30 cellular contexts compared by ENCODE assay signal in genomic region chr19:43544077-43544476, GRCh38. TPM values are rescaled to one million over a fixed set of nuclear protein-coding genes. Genes with fewer than 3 reads are reported as not detected.
"Had no signal": no experiment of that assay in that cellular context is flagged by ENCODE, and none has a peak within 500 bp of the region (broad histone marks: within the 10 kb centered on the region; RNA-seq: fewer than 3 reads in every experiment).

No MANE protein-coding gene starts in this region.

- H3K27ac Mint-ChIP-seq: activated CD4-positive, alpha-beta memory T cell treated with anti-CD3 and anti-CD28 coated beads for 36 hours; activated CD4-positive, alpha-beta T cell treated with anti-CD3 and anti-CD28 coated beads for 36 hours; activated CD4-positive, alpha-beta T cell treated with anti-CD3 and anti-CD28 coated beads, Interleukin-2, amount 10 ng/mL, durations not matched to agents 24 days and 14 days; activated CD8-positive, alpha-beta memory T cell treated with anti-CD3 and anti-CD28 coated beads, Interleukin-2, amount 10 ng/mL, durations not matched to agents 7 days and 5 days; activated CD8-positive, alpha-beta T cell treated with anti-CD3 and anti-CD28 coated beads, Interleukin-2, amount 10 ng/mL, durations not matched to agents 7 days and 5 days; activated naive CD4-positive, alpha-beta T cell treated with anti-CD3 and anti-CD28 coated beads for 36 hours; activated naive CD4-positive, alpha-beta T cell treated with anti-CD3 and anti-CD28 coated beads, Interleukin-2, amount 50 U/mL, for 24 hours; activated naive CD8-positive, alpha-beta T cell treated with anti-CD3 and anti-CD28 coated beads for 36 hours; activated naive CD8-positive, alpha-beta T cell treated with anti-CD3 and anti-CD28 coated beads, Interleukin-2, amount 50 U/mL, for 24 hours; activated T-helper 17 cell treated with anti-CD3 and anti-CD28 coated beads, Interleukin-2, amount 50 U/mL, for 72 hours; dendritic cell treated with granulocyte-macrophage colony-stimulating factor and Interleukin-4, amounts not matched to agents 40 ng/mL and 50 ng/mL, for 4 days had no signal

- H3K4me1 Mint-ChIP-seq: activated CD4-positive, alpha-beta T cell treated with anti-CD3 and anti-CD28 coated beads for 36 hours; activated CD4-positive, alpha-beta T cell treated with anti-CD3 and anti-CD28 coated beads, Interleukin-2, amount 10 ng/mL, durations not matched to agents 24 days and 14 days; activated CD8-positive, alpha-beta memory T cell treated with anti-CD3 and anti-CD28 coated beads, Interleukin-2, amount 10 ng/mL, durations not matched to agents 7 days and 5 days; activated naive CD4-positive, alpha-beta T cell treated with anti-CD3 and anti-CD28 coated beads, Interleukin-2, amount 50 U/mL, for 24 hours; activated naive CD8-positive, alpha-beta T cell treated with anti-CD3 and anti-CD28 coated beads for 36 hours; activated naive CD8-positive, alpha-beta T cell treated with anti-CD3 and anti-CD28 coated beads, Interleukin-2, amount 50 U/mL, for 24 hours; activated T-helper 17 cell treated with anti-CD3 and anti-CD28 coated beads, Interleukin-2, amount 50 U/mL, for 72 hours had no signal

- ATAC-seq: activated CD4-positive, alpha-beta T cell treated with anti-CD3 and anti-CD28 coated beads for 36 hours; activated CD8-positive, alpha-beta memory T cell treated with anti-CD3 and anti-CD28 coated beads, Interleukin-2, amount 10 ng/mL, durations not matched to agents 7 days and 5 days; activated CD8-positive, alpha-beta T cell treated with anti-CD3 and anti-CD28 coated beads, Interleukin-2, amount 10 ng/mL, durations not matched to agents 7 days and 5 days; activated naive CD8-positive, alpha-beta T cell treated with anti-CD3 and anti-CD28 coated beads, Interleukin-2, amount 50 U/mL, for 24 hours; activated T-helper 17 cell treated with anti-CD3 and anti-CD28 coated beads, Interleukin-2, amount 50 U/mL, for 72 hours; body of pancreas; effector memory CD8-positive, alpha-beta T cell; gastroesophageal sphincter; heart right ventricle had no signal

- H3K4me3 Mint-ChIP-seq: activated CD4-positive, alpha-beta memory T cell treated with anti-CD3 and anti-CD28 coated beads for 36 hours; activated CD4-positive, alpha-beta T cell treated with anti-CD3 and anti-CD28 coated beads for 36 hours; activated CD4-positive, alpha-beta T cell treated with anti-CD3 and anti-CD28 coated beads, Interleukin-2, amount 10 ng/mL, durations not matched to agents 24 days and 14 days; activated CD8-positive, alpha-beta memory T cell treated with anti-CD3 and anti-CD28 coated beads, Interleukin-2, amount 10 ng/mL, durations not matched to agents 7 days and 5 days; activated CD8-positive, alpha-beta T cell treated with anti-CD3 and anti-CD28 coated beads, Interleukin-2, amount 10 ng/mL, durations not matched to agents 7 days and 5 days; activated naive CD4-positive, alpha-beta T cell treated with anti-CD3 and anti-CD28 coated beads for 36 hours; activated naive CD4-positive, alpha-beta T cell treated with anti-CD3 and anti-CD28 coated beads, Interleukin-2, amount 50 U/mL, for 24 hours; activated naive CD8-positive, alpha-beta T cell treated with anti-CD3 and anti-CD28 coated beads for 36 hours; activated naive CD8-positive, alpha-beta T cell treated with anti-CD3 and anti-CD28 coated beads, Interleukin-2, amount 50 U/mL, for 24 hours; activated T-helper 17 cell treated with anti-CD3 and anti-CD28 coated beads, Interleukin-2, amount 50 U/mL, for 72 hours; dendritic cell treated with granulocyte-macrophage colony-stimulating factor and Interleukin-4, amounts not matched to agents 40 ng/mL and 50 ng/mL, for 4 days; effector memory CD8-positive, alpha-beta T cell had no signal

- H3K9me3 Mint-ChIP-seq: dendritic cell treated with granulocyte-macrophage colony-stimulating factor and Interleukin-4, amounts not matched to agents 40 ng/mL and 50 ng/mL, for 4 days had no signal

- DNase-seq: activated CD4-positive, alpha-beta memory T cell treated with anti-CD3 and anti-CD28 coated beads for 36 hours; activated CD4-positive, alpha-beta T cell treated with anti-CD3 and anti-CD28 coated beads for 36 hours; activated CD4-positive, alpha-beta T cell treated with anti-CD3 and anti-CD28 coated beads, Interleukin-2, amount 10 ng/mL, durations not matched to agents 24 days and 14 days; activated CD4-positive, CD25-positive, alpha-beta regulatory T cell; activated CD4-positive, CD25-positive, alpha-beta regulatory T cell treated with anti-CD3 and anti-CD28 coated beads, Interleukin-2, amount 50 U/mL, for 72 hours; activated CD8-positive, alpha-beta memory T cell treated with anti-CD3 and anti-CD28 coated beads, Interleukin-2, amount 10 ng/mL, durations not matched to agents 7 days and 5 days; activated CD8-positive, alpha-beta memory T cell treated with anti-CD3 and anti-CD28 coated beads, Interleukin-2, amount 50 U/mL, for 4 hours; activated CD8-positive, alpha-beta T cell treated with anti-CD3 and anti-CD28 coated beads, Interleukin-2, amount 10 ng/mL, durations not matched to agents 7 days and 5 days; activated effector memory CD4-positive, alpha-beta T cell treated with Interleukin-2 at 50 U/mL for 16 hours; activated naive CD4-positive, alpha-beta T cell treated with anti-CD3 and anti-CD28 coated beads for 36 hours; activated naive CD8-positive, alpha-beta T cell treated with anti-CD3 and anti-CD28 coated beads for 36 hours; activated naive CD8-positive, alpha-beta T cell treated with anti-CD3 and anti-CD28 coated beads, Interleukin-2, amount 50 U/mL, for 24 hours; activated T-cell treated with anti-CD3 and anti-CD28 coated beads, Interleukin-2, amount 50 U/mL, for 1 hour; adrenal gland; amygdala; aorta; body of pancreas; caudate nucleus; cerebellar nuclear complex; dorsolateral prefrontal cortex; effector memory CD8-positive, alpha-beta T cell; esophagus squamous epithelium; foreskin melanocyte; heart right ventricle; T-helper 2 cell had no signal

- H3K27me3 Mint-ChIP-seq: activated CD4-positive, alpha-beta memory T cell treated with anti-CD3 and anti-CD28 coated beads for 36 hours; activated CD4-positive, alpha-beta T cell treated with anti-CD3 and anti-CD28 coated beads for 36 hours; activated CD4-positive, alpha-beta T cell treated with anti-CD3 and anti-CD28 coated beads, Interleukin-2, amount 10 ng/mL, durations not matched to agents 24 days and 14 days; activated CD8-positive, alpha-beta memory T cell treated with anti-CD3 and anti-CD28 coated beads, Interleukin-2, amount 10 ng/mL, durations not matched to agents 7 days and 5 days; activated naive CD4-positive, alpha-beta T cell treated with anti-CD3 and anti-CD28 coated beads, Interleukin-2, amount 50 U/mL, for 24 hours; activated naive CD8-positive, alpha-beta T cell treated with anti-CD3 and anti-CD28 coated beads for 36 hours; activated naive CD8-positive, alpha-beta T cell treated with anti-CD3 and anti-CD28 coated beads, Interleukin-2, amount 50 U/mL, for 24 hours; activated T-helper 17 cell treated with anti-CD3 and anti-CD28 coated beads, Interleukin-2, amount 50 U/mL, for 72 hours; dendritic cell treated with granulocyte-macrophage colony-stimulating factor and Interleukin-4, amounts not matched to agents 40 ng/mL and 50 ng/mL, for 4 days; effector memory CD8-positive, alpha-beta T cell had no signal

RNA-seq across cellular contexts. Expression of gene ZNF575, which starts 11.1 kb away (rescaled TPM):
- total RNA-seq: esophagus squamous epithelium, glomerular endothelial cell had no signal
